Comparison of ENCODE assay signal across 24 cellular contexts in the genomic region with DNA sequence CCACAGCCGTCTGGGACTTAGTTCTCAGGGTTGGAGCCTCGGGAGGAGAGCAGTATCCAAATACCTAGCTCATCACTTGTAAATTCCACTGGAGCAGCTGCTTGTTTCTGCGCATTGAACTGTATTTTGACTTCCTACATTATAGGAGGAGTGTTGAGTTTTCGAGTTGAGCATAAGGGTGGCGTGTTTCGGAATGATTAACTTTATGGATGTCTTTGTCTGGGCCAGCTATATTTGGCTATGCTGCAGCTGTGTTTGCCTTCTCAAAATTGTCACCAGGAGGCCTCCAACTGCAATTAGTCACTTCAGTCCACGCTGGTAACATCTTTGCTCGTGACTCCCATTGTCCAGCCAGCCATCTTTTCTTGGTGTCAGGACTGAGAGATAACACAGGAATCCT. TPM values are rescaled to one million over a fixed set of nuclear protein-coding genes. Genes with fewer than 3 reads are reported as not detected.
A peak's percentile ranks its signal among the peaks of the same experiment; 100 is the strongest.
DNase-seq lines count a peak whose midpoint lies in the region; ATAC-seq and TF ChIP-seq lines count a peak whose summit lies in the region.
"Had no signal": no experiment of that assay in that cellular context is flagged by ENCODE, and none has a peak within 500 bp of the region (broad histone marks: within the 10 kb centered on the region; RNA-seq: fewer than 3 reads in every experiment).

No MANE protein-coding gene starts in this region.

- TF ChIP-seq POLR2A in gastrocnemius medialis (IDR thresholded peaks at IDR 0.05), result no peak

- DNase-seq in NCI-H146 (lab: John Stamatoyannopoulos, UW) (peak; percentile 95), right atrium auricular region (ENCODE audit: low spot score) (no peak), gastrocnemius medialis (no peak), Karpas-422 (no peak)
- DNase-seq in activated T-helper 2 cell treated with anti-CD3 and anti-CD28 coated beads, Interferon-gamma antibody, Interleukin-2, Interleukin-4, amounts not matched to agents 10 μg/mL and 5 μg/mL and 100 μg/mL, durations not matched to agents 14 hours and 24 hours and 36 hours (ENCODE audit: low spot score), result no peak
- no peak for DNase-seq in activated CD4-positive, alpha-beta memory T cell treated with anti-CD3 and anti-CD28 coated beads for 36 hours
- DNase-seq: activated CD4-positive, alpha-beta T cell treated with anti-CD3 and anti-CD28 coated beads, Interleukin-2, amount 50 U/mL, for 4 hours; activated CD8-positive, alpha-beta memory T cell treated with anti-CD3 and anti-CD28 coated beads, Interleukin-2, amount 50 U/mL, for 4 hours; CD8-positive, alpha-beta memory T cell; DMS53; MG63; midbrain; NCI-H1436; NCI-H69; nephron progenitor cell; stimulated activated CD8-positive, alpha-beta memory T cell treated with anti-CD3 and anti-CD28 coated beads, Interleukin-4, amount 100 ng/mL, for 48 hours; T1000; trophoblast cell had no signal

- no peaks in the 10 kb centered on the region for H3K27me3 ChIP-seq in right atrium auricular region
- H3K27me3 ChIP-seq in gastrocnemius medialis, result no peaks in the 10 kb centered on the region
- H3K27me3 ChIP-seq in Karpas-422 (ENCODE audit: low read length), result no peaks in the 10 kb centered on the region
- H3K27me3 ChIP-seq: MG63 had no signal

- peaks cover 58% of the 10 kb centered on the region for H3K36me3 Mint-ChIP-seq in brain
- H3K36me3 Mint-ChIP-seq in activated T-helper 2 cell treated with anti-CD3 and anti-CD28 coated beads, Interferon-gamma antibody, Interleukin-2, Interleukin-4, amounts not matched to agents 10 μg/mL and 5 μg/mL and 100 μg/mL, durations not matched to agents 14 hours and 24 hours and 36 hours (ENCODE audit: low read depth), result no peaks in the 10 kb centered on the region
- H3K36me3 Mint-ChIP-seq in activated CD4-positive, alpha-beta memory T cell treated with anti-CD3 and anti-CD28 coated beads for 36 hours, result no peaks in the 10 kb centered on the region
- H3K36me3 Mint-ChIP-seq: activated naive CD4-positive, alpha-beta T cell treated with anti-CD3 and anti-CD28 coated beads, Interleukin-2, amount 50 U/mL, for 72 hours; CD8-positive, alpha-beta memory T cell; WTC11 had no signal

- no peak overlapping the region for H3K4me3 ChIP-seq in right atrium auricular region
- no peak overlapping the region for H3K4me3 ChIP-seq in gastrocnemius medialis
- no peak overlapping the region for H3K4me3 ChIP-seq in Karpas-422 (ENCODE audit: low read length)
- H3K4me3 ChIP-seq: GM23338, MG63 had no signal

- H3K4me3 Mint-ChIP-seq in brain, result peak overlapping the region in 4 of 5 experiments; percentile 13 to 65 (median 40)
- H3K4me3 Mint-ChIP-seq in activated T-helper 2 cell treated with anti-CD3 and anti-CD28 coated beads, Interferon-gamma antibody, Interleukin-2, Interleukin-4, amounts not matched to agents 10 μg/mL and 5 μg/mL and 100 μg/mL, durations not matched to agents 14 hours and 24 hours and 36 hours (ENCODE audit: low read depth), result no peak overlapping the region
- no peak overlapping the region for H3K4me3 Mint-ChIP-seq in activated CD4-positive, alpha-beta memory T cell treated with anti-CD3 and anti-CD28 coated beads for 36 hours
- H3K4me3 Mint-ChIP-seq: activated T-helper 17 cell treated with anti-CD3 and anti-CD28 coated beads, Interleukin-2, amount 50 U/mL, for 72 hours; GM23338; nephron progenitor cell; WTC11 had no signal

- CTCF ChIA-PET in activated CD4-positive, alpha-beta memory T cell treated with anti-CD3 and anti-CD28 coated beads for 36 hours (lab: Charles Lee), result no interaction called here

- no peaks in the 10 kb centered on the region for H3K9me3 ChIP-seq in right atrium auricular region
- no peaks in the 10 kb centered on the region for H3K9me3 ChIP-seq in gastrocnemius medialis
- H3K9me3 ChIP-seq in Karpas-422 (ENCODE audit: low read length), result no peaks in the 10 kb centered on the region
- H3K9me3 ChIP-seq: MG63 had no signal

- H3K4me1 ChIP-seq in right atrium auricular region, result peaks cover 0 to 59% of the 10 kb centered on the region in 2 donors
- H3K4me1 ChIP-seq in gastrocnemius medialis, result peaks cover 28 to 40% of the 10 kb centered on the region in 2 donors
- no peaks in the 10 kb centered on the region for H3K4me1 ChIP-seq in Karpas-422 (ENCODE audit: low read length)

- H3K9ac ChIP-seq in Karpas-422 (ENCODE audit: low read length), result no peak overlapping the region

- peaks cover 0 to 11% (median 4%) of the 10 kb centered on the region in 5 experiments for H3K9me3 Mint-ChIP-seq in brain
- H3K9me3 Mint-ChIP-seq in activated T-helper 2 cell treated with anti-CD3 and anti-CD28 coated beads, Interferon-gamma antibody, Interleukin-2, Interleukin-4, amounts not matched to agents 10 μg/mL and 5 μg/mL and 100 μg/mL, durations not matched to agents 14 hours and 24 hours and 36 hours, result no peaks in the 10 kb centered on the region
- no peaks in the 10 kb centered on the region for H3K9me3 Mint-ChIP-seq in activated CD4-positive, alpha-beta memory T cell treated with anti-CD3 and anti-CD28 coated beads for 36 hours
- H3K9me3 Mint-ChIP-seq: activated naive CD4-positive, alpha-beta T cell treated with anti-CD3 and anti-CD28 coated beads, Interleukin-2, amount 50 U/mL, for 72 hours; activated T-helper 17 cell treated with anti-CD3 and anti-CD28 coated beads, Interleukin-2, amount 50 U/mL, for 72 hours; CD8-positive, alpha-beta memory T cell; GM23338; nephron progenitor cell; WTC11 had no signal

- ATAC-seq in gastrocnemius medialis, result peak; percentile 20 to 58
- ATAC-seq: activated naive CD4-positive, alpha-beta T cell treated with anti-CD3 and anti-CD28 coated beads, Interleukin-2, amount 50 U/mL, for 72 hours; activated T-helper 17 cell treated with anti-CD3 and anti-CD28 coated beads, Interleukin-2, amount 50 U/mL, for 72 hours; GM23338; sciatic nerve; WTC11 had no signal

- POLR2A ChIA-PET in activated CD4-positive, alpha-beta memory T cell treated with anti-CD3 and anti-CD28 coated beads for 36 hours (lab: Charles Lee), result no interaction called here

- in situ Hi-C loops in gastrocnemius medialis (cut with MboI; ENCODE audit: low sequenced_read_pairs in 4 of 4), result no loop called here

- no peaks in the 10 kb centered on the region for H3K36me3 ChIP-seq in right atrium auricular region
- no peaks in the 10 kb centered on the region for H3K36me3 ChIP-seq in gastrocnemius medialis
- no peaks in the 10 kb centered on the region for H3K36me3 ChIP-seq in Karpas-422 (ENCODE audit: insufficient read depth, low read length)
- H3K36me3 ChIP-seq: MG63 had no signal

- peak overlapping the region in 3 of 5 experiments; percentile 45 to 69 (median 50) for H3K27ac Mint-ChIP-seq in brain
- H3K27ac Mint-ChIP-seq in activated T-helper 2 cell treated with anti-CD3 and anti-CD28 coated beads, Interferon-gamma antibody, Interleukin-2, Interleukin-4, amounts not matched to agents 10 μg/mL and 5 μg/mL and 100 μg/mL, durations not matched to agents 14 hours and 24 hours and 36 hours, result no peak overlapping the region
- H3K27ac Mint-ChIP-seq in activated CD4-positive, alpha-beta memory T cell treated with anti-CD3 and anti-CD28 coated beads for 36 hours, result no peak overlapping the region
- H3K27ac Mint-ChIP-seq: activated naive CD4-positive, alpha-beta T cell treated with anti-CD3 and anti-CD28 coated beads, Interleukin-2, amount 50 U/mL, for 72 hours; activated T-helper 17 cell treated with anti-CD3 and anti-CD28 coated beads, Interleukin-2, amount 50 U/mL, for 72 hours; nephron progenitor cell; WTC11 had no signal

- no peaks in the 10 kb centered on the region for H3K79me2 ChIP-seq in Karpas-422 (ENCODE audit: low read length)

- no peaks in the 10 kb centered on the region for H3K9me2 ChIP-seq in Karpas-422 (replicated peaks; ENCODE audit: insufficient read depth, low read length)

- H3K27ac ChIP-seq in right atrium auricular region (peak overlapping the region; percentile 63 to 95), gastrocnemius medialis (peak overlapping the region; percentile 27 to 62 (median 32)), Karpas-422 (ENCODE audit: low read length) (no peak overlapping the region)

- no peaks in the 10 kb centered on the region for H4K20me1 ChIP-seq in Karpas-422 (ENCODE audit: insufficient read depth, low read depth, low read length)

- H3K27me3 Mint-ChIP-seq in brain, result no peaks in the 10 kb centered on the region
- peaks cover 45% of the 10 kb centered on the region for H3K27me3 Mint-ChIP-seq in activated T-helper 2 cell treated with anti-CD3 and anti-CD28 coated beads, Interferon-gamma antibody, Interleukin-2, Interleukin-4, amounts not matched to agents 10 μg/mL and 5 μg/mL and 100 μg/mL, durations not matched to agents 14 hours and 24 hours and 36 hours (ENCODE audit: low read depth)
- peaks cover 11% of the 10 kb centered on the region for H3K27me3 Mint-ChIP-seq in activated CD4-positive, alpha-beta memory T cell treated with anti-CD3 and anti-CD28 coated beads for 36 hours

- H2AFZ ChIP-seq in Karpas-422 (ENCODE audit: low read length), result no peak overlapping the region
- H2AFZ ChIP-seq: GM23338 had no signal

- intact Hi-C loops in gastrocnemius medialis (cut with DNase I; ENCODE audit: low total_unique reads), result no loop called here
- intact Hi-C loops in activated T-helper 2 cell treated with anti-CD3 and anti-CD28 coated beads, Interferon-gamma antibody, Interleukin-2, Interleukin-4, amounts not matched to agents 10 μg/mL and 5 μg/mL and 100 μg/mL, durations not matched to agents 14 hours and 24 hours and 36 hours (cut with micrococcal nuclease), result no loop called here
- intact Hi-C loops in activated CD4-positive, alpha-beta memory T cell treated with anti-CD3 and anti-CD28 coated beads for 36 hours (cut with micrococcal nuclease), result no loop called here

- TF ChIP-seq CTCF in brain (conservative IDR thresholded peaks at IDR 0.05) (no peak), right atrium auricular region (IDR thresholded peaks at IDR 0.05) (no peak), gastrocnemius medialis (IDR thresholded peaks at IDR 0.05 in 4 of 5, conservative IDR thresholded peaks at IDR 0.05 in 1 of 5) (no peak)

- no peak overlapping the region for H3K4me2 ChIP-seq in Karpas-422 (ENCODE audit: low read depth, low read length, poor library complexity, severe bottlenecking)
- H3K4me2 ChIP-seq: GM23338 had no signal

- peaks cover 95% of the 10 kb centered on the region for H3K4me1 Mint-ChIP-seq in brain
- peaks cover 2% of the 10 kb centered on the region for H3K4me1 Mint-ChIP-seq in activated T-helper 2 cell treated with anti-CD3 and anti-CD28 coated beads, Interferon-gamma antibody, Interleukin-2, Interleukin-4, amounts not matched to agents 10 μg/mL and 5 μg/mL and 100 μg/mL, durations not matched to agents 14 hours and 24 hours and 36 hours (ENCODE audit: low read depth)
- H3K4me1 Mint-ChIP-seq in activated CD4-positive, alpha-beta memory T cell treated with anti-CD3 and anti-CD28 coated beads for 36 hours (ENCODE audit: low read depth), result peaks cover 10% of the 10 kb centered on the region
- H3K4me1 Mint-ChIP-seq: activated T-helper 17 cell treated with anti-CD3 and anti-CD28 coated beads, Interleukin-2, amount 50 U/mL, for 72 hours; CD8-positive, alpha-beta memory T cell had no signal

RNA-seq across cellular contexts. Expression of gene CELF2, which starts 9.1 kb away (rescaled TPM):
- 19.5 TPM for polyA plus RNA-seq in brain (ENCODE audit: insufficient read depth, low read depth, low replicate concordance)
- total RNA-seq in right atrium auricular region (10 to 100 TPM; 63.2 to 69.4 TPM), gastrocnemius medialis (10 to 100 TPM; 30.0 to 56.6 (median 43.3) TPM)
- total RNA-seq in Karpas-422 (2014; rRNA removed; shearing (Covaris generic); ENCODE audit: low replicate concordance), result 0.14 and 2.3 TPM in 2 replicates
- 131 and 134 TPM in 2 replicates for total RNA-seq in activated T-helper 2 cell treated with anti-CD3 and anti-CD28 coated beads, Interferon-gamma antibody, Interleukin-2, Interleukin-4, amounts not matched to agents 10 μg/mL and 5 μg/mL and 100 μg/mL, durations not matched to agents 14 hours and 24 hours and 36 hours
- total RNA-seq in activated CD4-positive, alpha-beta memory T cell treated with anti-CD3 and anti-CD28 coated beads for 36 hours, result 100 to 1,000 TPM; 109 to 113 TPM

Comparison
In these comparisons a context has a peak if more than half of its experiments do, and no peak if none do; other contexts are left out.
1. H3K27ac Mint-ChIP-seq: peak in brain (3 of 5); none in activated T-helper 2 cell treated with anti-CD3 and anti-CD28 coated beads, Interferon-gamma antibody, Interleukin-2, Interleukin-4, amounts not matched to agents 10 μg/mL and 5 μg/mL and 100 μg/mL, durations not matched to agents 14 hours and 24 hours and 36 hours (single experiment) and activated CD4-positive, alpha-beta memory T cell treated with anti-CD3 and anti-CD28 coated beads for 36 hours (single experiment).
2. H3K4me3 Mint-ChIP-seq: peak in brain (4 of 5); none in activated T-helper 2 cell treated with anti-CD3 and anti-CD28 coated beads, Interferon-gamma antibody, Interleukin-2, Interleukin-4, amounts not matched to agents 10 μg/mL and 5 μg/mL and 100 μg/mL, durations not matched to agents 14 hours and 24 hours and 36 hours (single experiment) and activated CD4-positive, alpha-beta memory T cell treated with anti-CD3 and anti-CD28 coated beads for 36 hours (single experiment).